Comparison of ENCODE assay signal across 9 cellular contexts in genomic region chr19:13026478-13026999, GRCh38. TPM values are rescaled to one million over a fixed set of nuclear protein-coding genes. Genes with fewer than 3 reads are reported as not detected.
A peak's percentile ranks its signal among the peaks of the same experiment; 100 is the strongest.
DNase-seq lines count a peak whose midpoint lies in the region; ATAC-seq and TF ChIP-seq lines count a peak whose summit lies in the region.
"Had no signal": no experiment of that assay in that cellular context is flagged by ENCODE, and none has a peak within 500 bp of the region (broad histone marks: within the 10 kb centered on the region; RNA-seq: fewer than 3 reads in every experiment).

No MANE protein-coding gene starts in this region.

- H3K4me3 Mint-ChIP-seq in activated T-cell treated with anti-CD3 and anti-CD28 coated beads, Interleukin-2, amount 50 U/mL, for 24 hours, result no peak overlapping the region

- in situ Hi-C loops in gastrocnemius medialis (cut with MboI; ENCODE audit: low sequenced_read_pairs in 4 of 4), result no loop called here

- no peaks in the 10 kb centered on the region for H3K9me3 Mint-ChIP-seq in activated T-cell treated with anti-CD3 and anti-CD28 coated beads, Interleukin-2, amount 50 U/mL, for 24 hours

- ATAC-seq in gastrocnemius medialis (peak; percentile 21 to 28), HG02588 (IDR thresholded peaks at IDR 0.05; ENCODE audit: unreplicated experiment) (no peak)
- ATAC-seq: K562 had no signal

- no peak for TF ChIP-seq CTCF in gastrocnemius medialis (IDR thresholded peaks at IDR 0.05 in 4 of 5, conservative IDR thresholded peaks at IDR 0.05 in 1 of 5)

- H3K36me3 ChIP-seq in esophagus (ENCODE audit: control insufficient read depth in 2 of 2, insufficient read depth in 2 of 2, low read length in 1 of 2), result no peaks in the 10 kb centered on the region
- H3K36me3 ChIP-seq in gastrocnemius medialis, result no peaks in the 10 kb centered on the region

- peaks cover 37% of the 10 kb centered on the region for H3K27me3 Mint-ChIP-seq in activated T-cell treated with anti-CD3 and anti-CD28 coated beads, Interleukin-2, amount 50 U/mL, for 24 hours

- TF ChIP-seq POLR2A in gastrocnemius medialis (IDR thresholded peaks at IDR 0.05), result peak; percentile 16 to 25

- H3K9me3 ChIP-seq in esophagus (ENCODE audit: control insufficient read depth in 2 of 2, insufficient read depth in 1 of 2, low read depth in 1 of 2, low read length in 1 of 2), result no peaks in the 10 kb centered on the region
- H3K9me3 ChIP-seq in gastrocnemius medialis, result no peaks in the 10 kb centered on the region

- H3K27ac ChIP-seq in esophagus (ENCODE audit: low read depth in 2 of 2, low read length in 1 of 2) (peak overlapping the region; percentile 56 to 89), gastrocnemius medialis (peak overlapping the region; percentile 97 to 100 (median 99))

- H3K4me1 Mint-ChIP-seq in activated T-cell treated with anti-CD3 and anti-CD28 coated beads, Interleukin-2, amount 50 U/mL, for 24 hours (ENCODE audit: low read depth), result peaks cover 20% of the 10 kb centered on the region

- intact Hi-C loops in gastrocnemius medialis (cut with DNase I; ENCODE audit: low total_unique reads), result loop anchor here (2.0 to 5.0 kb wide), 2 partner anchors 30 to 36 kb away; no protein-coding TSS in a partner anchor

- H3K27me3 ChIP-seq in esophagus (ENCODE audit: control insufficient read depth in 1 of 2, insufficient read depth in 2 of 2, low read length in 2 of 2), result no peaks in the 10 kb centered on the region
- no peaks in the 10 kb centered on the region for H3K27me3 ChIP-seq in gastrocnemius medialis

- no peaks in the 10 kb centered on the region for H3K36me3 Mint-ChIP-seq in activated T-cell treated with anti-CD3 and anti-CD28 coated beads, Interleukin-2, amount 50 U/mL, for 24 hours (ENCODE audit: low read depth)

- WGBS in esophagus, 2 donors, result 24 to 25% methylated on average over 9 of the region's 9 CpGs

- H3K4me3 ChIP-seq in esophagus (ENCODE audit: low read depth in 1 of 2, low read length in 2 of 2) (peak overlapping the region; percentile 7 to 65), gastrocnemius medialis (peak overlapping the region; percentile 17 to 55 (median 51))
- H3K4me3 ChIP-seq: K562 had no signal

- peak; percentile 64 for DNase-seq in EH (ENCODE audit: low read depth)
- peak; percentile 38 to 74 for DNase-seq in NOMO-1 (lab: John Stamatoyannopoulos, UW; ENCODE audit: unreplicated experiment in 2 of 2)
- DNase-seq in gastrocnemius medialis, result peak in 1 of 2 donors; percentile 43
- DNase-seq in NCI-H1694 (lab: John Stamatoyannopoulos, UW), result no peak
- DNase-seq in activated T-cell treated with anti-CD3 and anti-CD28 coated beads, Interleukin-2, amount 50 U/mL, for 24 hours, result no peak
- DNase-seq in hepatic stellate cell (ENCODE audit: low spot score), result no peak

- H3K4me1 ChIP-seq in esophagus (ENCODE audit: control insufficient read depth in 2 of 2, insufficient read depth in 2 of 2, low read length in 1 of 2), result peaks cover 6 to 33% of the 10 kb centered on the region in 2 donors
- peaks cover 80 to 93% of the 10 kb centered on the region in 2 donors for H3K4me1 ChIP-seq in gastrocnemius medialis

- H3K27ac Mint-ChIP-seq in activated T-cell treated with anti-CD3 and anti-CD28 coated beads, Interleukin-2, amount 50 U/mL, for 24 hours, result no peak overlapping the region

RNA-seq across cellular contexts. Expression of gene NFIX, which starts 31.3 kb away (rescaled TPM):
- polyA plus RNA-seq in esophagus, result 10 to 100 TPM; 26.9 to 38.5 TPM
- 100 to 1,000 TPM in 2 of 4 donors, 10 to 100 TPM in 2; 31.9 to 128 (median 105) TPM for total RNA-seq in gastrocnemius medialis

RNA-seq across cellular contexts. Expression of gene DAND5, which starts 57.2 kb away (rescaled TPM):
- polyA plus RNA-seq in esophagus, result not detected
- total RNA-seq in gastrocnemius medialis, result not detected

Comparison
In these comparisons a context has a peak if more than half of its experiments do, and no peak if none do; other contexts are left out.
1. DNase-seq: peak in EH (single experiment) and NOMO-1 (2 of 2); none in NCI-H1694 (single experiment), activated T-cell treated with anti-CD3 and anti-CD28 coated beads, Interleukin-2, amount 50 U/mL, for 24 hours (single experiment) and hepatic stellate cell (single experiment).